2 cellular contexts compared by ENCODE assay signal in genomic region chr15:62612183-62612733, GRCh38.
TF ChIP-seq lines count a peak whose summit lies in the region.

No MANE protein-coding gene starts in this region.

TF ChIP-seq in SK-N-SH, 30 proteins besides CTCF, POLR2A, EP300 and RAD21 (continued from another document):
- TF ChIP-seq REST (IDR thresholded peaks at IDR 0.05; ENCODE audit: low read depth, low read length) (peak; percentile 75), FOXJ3 (CRISPR knock-in tag; IDR thresholded peaks at IDR 0.05) (peak; percentile 59; the same call in 1 of the 2 replicates), GATA2 (CRISPR knock-in tag; IDR thresholded peaks at IDR 0.05) (peak; percentile 60), RFX5 (IDR thresholded peaks at IDR 0.05; ENCODE audit: low read length) (no peak), RCOR1 (IDR thresholded peaks at IDR 0.05; ENCODE audit: low read length) (no peak)

TF ChIP-seq in SK-N-SH treated with all-trans-retinoic acid at 6 μM for 48 hours, 23 proteins besides CTCF, POLR2A, EP300 and RAD21 (continued from another document):
- no peak for TF ChIP-seq TOX (CRISPR knock-in tag; IDR thresholded peaks at IDR 0.05; ENCODE audit: borderline replicate concordance)
- no peak for TF ChIP-seq ZNF70 (CRISPR knock-in tag; IDR thresholded peaks at IDR 0.05)
TF ChIP-seq in SK-N-SH treated with all-trans-retinoic acid at 6 μM for 48 hours: peak in this region for 0.
